Comparison of ENCODE assay signal across 11 cellular contexts in the genomic region with DNA sequence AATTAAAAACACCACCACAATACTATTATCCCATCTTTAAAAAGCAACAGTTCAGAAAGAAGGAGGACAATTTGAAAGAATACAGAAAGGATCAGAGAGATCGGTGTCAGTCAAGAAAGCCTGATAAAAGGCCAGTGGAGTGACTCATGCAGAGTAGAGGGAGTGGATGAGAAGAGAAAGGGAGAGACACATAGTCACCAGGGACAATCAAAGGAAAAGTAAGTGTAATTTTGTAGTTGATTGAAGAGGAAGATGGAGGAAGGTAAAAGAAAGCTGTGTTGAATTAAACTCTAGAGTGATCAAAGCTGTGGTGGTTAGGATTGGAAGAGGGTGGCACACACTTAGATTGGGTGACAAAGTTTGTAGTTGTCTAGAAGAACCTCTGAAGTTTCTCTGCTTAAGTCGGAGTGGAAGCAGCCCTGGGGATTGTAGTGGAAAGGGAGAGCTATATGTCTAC. TPM values are rescaled to one million over a fixed set of nuclear protein-coding genes. Genes with fewer than 3 reads are reported as not detected.
A peak's percentile ranks its signal among the peaks of the same experiment; 100 is the strongest.
DNase-seq lines count a peak whose midpoint lies in the region; ATAC-seq and TF ChIP-seq lines count a peak whose summit lies in the region.
"Had no signal": no experiment of that assay in that cellular context is flagged by ENCODE, and none has a peak within 500 bp of the region (broad histone marks: within the 10 kb centered on the region; RNA-seq: fewer than 3 reads in every experiment).

No MANE protein-coding gene starts in this region.

- no peaks in the 10 kb centered on the region for H3K9me3 Mint-ChIP-seq in naive thymus-derived CD8-positive, alpha-beta T cell

- no peaks in the 10 kb centered on the region for H3F3A ChIP-seq in MM.1S (ENCODE audit: insufficient read depth, low read length)

- H3K27ac Mint-ChIP-seq in naive thymus-derived CD8-positive, alpha-beta T cell = peak overlapping the region; percentile 1 to 65 (median 40)

- no peaks in the 10 kb centered on the region for H3K4me1 ChIP-seq in MM.1S (ENCODE audit: low read length)

- no peaks in the 10 kb centered on the region for H3K27me3 ChIP-seq in MM.1S (replicated peaks; ENCODE audit: insufficient read depth, low read length)

- POLR2A ChIA-PET in naive thymus-derived CD8-positive, alpha-beta T cell (lab: Charles Lee) = no interaction called here

- H3K36me3 Mint-ChIP-seq in naive thymus-derived CD8-positive, alpha-beta T cell = peaks cover 0 to 11% (median 3%) of the 10 kb centered on the region in 3 donors

- peaks cover 7% of the 10 kb centered on the region for H4K20me1 ChIP-seq in MM.1S (ENCODE audit: insufficient read depth, low read length)

- peaks cover 76% of the 10 kb centered on the region for H3K79me2 ChIP-seq in MM.1S (ENCODE audit: low read length)

- H3K4me3 Mint-ChIP-seq in naive thymus-derived CD8-positive, alpha-beta T cell = peak overlapping the region in 9 of 10 donors; percentile 2 to 60 (median 20)

- H3K36me3 ChIP-seq in MM.1S (replicated peaks; ENCODE audit: insufficient read depth, low read length) = no peaks in the 10 kb centered on the region
- H3K36me3 ChIP-seq: lower lobe of right lung had no signal

- peak; percentile 66 for DNase-seq in ELR (ENCODE audit: low read depth)
- DNase-seq in NCI-H226 = peak; percentile 3
- peak; percentile 44 for DNase-seq in dermis blood vessel endothelial cell
- DNase-seq in naive thymus-derived CD8-positive, alpha-beta T cell = no peak
- no peak for DNase-seq in MM.1S
- no peak for DNase-seq in NCI-H2081 treated with DMSO at 0.1 percent for 48 hours (lab: John Stamatoyannopoulos, UW)
- no peak for DNase-seq in mucosa of gallbladder (ENCODE audit: low spot score)
- DNase-seq: cortex of kidney; lower lobe of right lung; stimulated activated CD4-positive, alpha-beta T cell treated with anti-CD3 and anti-CD28 coated beads, Interleukin-2, amount 100 ng/mL, for 48 hours had no signal

- H3K4me2 ChIP-seq in MM.1S (ENCODE audit: low read depth, low read length) = no peak overlapping the region

- H3K4me1 Mint-ChIP-seq in naive thymus-derived CD8-positive, alpha-beta T cell = peaks cover 29 to 76% (median 63%) of the 10 kb centered on the region in 4 donors

- no peaks in the 10 kb centered on the region for H3K9me2 ChIP-seq in MM.1S (replicated peaks; ENCODE audit: insufficient read depth, low read length)

- no peak overlapping the region for H3K9ac ChIP-seq in MM.1S (ENCODE audit: low read length)

- H3K9me3 ChIP-seq in MM.1S (replicated peaks; ENCODE audit: insufficient read depth, low read length) = no peaks in the 10 kb centered on the region
- H3K9me3 ChIP-seq: lower lobe of right lung had no signal

- H2AFZ ChIP-seq in MM.1S (ENCODE audit: low read length) = no peak overlapping the region

- H3K27ac ChIP-seq in MM.1S (ENCODE audit: low read length) = no peak overlapping the region
- H3K27ac ChIP-seq: lower lobe of right lung had no signal

- peak; percentile 70 to 79 for ATAC-seq in naive thymus-derived CD8-positive, alpha-beta T cell
- ATAC-seq in GM21447 (IDR thresholded peaks at IDR 0.05; ENCODE audit: unreplicated experiment) = no peak
- ATAC-seq: lower lobe of right lung had no signal

- no peaks in the 10 kb centered on the region for H3K27me3 Mint-ChIP-seq in naive thymus-derived CD8-positive, alpha-beta T cell

- no peak overlapping the region for H3K4me3 ChIP-seq in MM.1S (ENCODE audit: low read length)
- H3K4me3 ChIP-seq: lower lobe of right lung had no signal

- no peak for TF ChIP-seq CTCF in MM.1S (IDR thresholded peaks at IDR 0.05; ENCODE audit: low read length)

RNA-seq across cellular contexts. Expression of a gene that starts 14.1 kb away (rescaled TPM):
- 56.3 and 77.2 TPM in 2 replicates for total RNA-seq in dermis blood vessel endothelial cell
- total RNA-seq in naive thymus-derived CD8-positive, alpha-beta T cell = 10 to 100 TPM; 67.6 to 71.4 TPM
- polyA plus RNA-seq in naive thymus-derived CD8-positive, alpha-beta T cell = 10 to 100 TPM in 1 of 3 donors, 1 to 10 TPM in 2; 6.6 to 16.6 (median 8.0) TPM
- 65.7 TPM for total RNA-seq in mucosa of gallbladder

RNA-seq across cellular contexts. Expression of a gene that starts 39.9 kb away (rescaled TPM):
- total RNA-seq in dermis blood vessel endothelial cell (4.9 and 27.8 TPM in 2 replicates), mucosa of gallbladder (21.8 TPM)
- under 1 TPM in 1 of 2 experiments, not detected in 1; 0.08 TPM for total RNA-seq in naive thymus-derived CD8-positive, alpha-beta T cell
- not detected for polyA plus RNA-seq in naive thymus-derived CD8-positive, alpha-beta T cell

Comparison
In these comparisons a context has a peak if more than half of its experiments do, and no peak if none do; other contexts are left out.
1. DNase-seq: peak in ELR (single experiment), NCI-H226 (single experiment) and dermis blood vessel endothelial cell (single experiment); none in naive thymus-derived CD8-positive, alpha-beta T cell (0 of 10), MM.1S (single experiment), NCI-H2081 treated with DMSO at 0.1 percent for 48 hours (single experiment) and mucosa of gallbladder (single experiment).